Comparison of ENCODE assay signal across 35 cellular contexts in genomic region chr2:117396161-117396560, GRCh38.
"Had no signal": no experiment of that assay in that cellular context is flagged by ENCODE, and none has a peak within 500 bp of the region (broad histone marks: within the 10 kb centered on the region; RNA-seq: fewer than 3 reads in every experiment).

No MANE protein-coding gene starts in this region.

- H3K27me3 ChIP-seq: MG63 had no signal

- H3K4me3 ChIP-seq: MG63 had no signal

- H3K9me3 ChIP-seq: MG63 had no signal

- DNase-seq: Karpas-422, Kasumi-1, MG63, MM.1S, MV-4-11, NCI-H1048, NCI-H1092, NCI-H1092 treated with DMSO at 0.1 percent for 48 hours, NCI-H1105, NCI-H1105 treated with DMSO at 0.1 percent for 48 hours, NCI-H1417, NCI-H1417 treated with DMSO at 0.1 percent for 48 hours, NCI-H1436, NCI-H1436 treated with DMSO at 0.1 percent for 48 hours, NCI-H146, NCI-H1694, NCI-H1694 treated with DMSO at 0.1 percent for 48 hours, NCI-H187, NCI-H187 treated with DMSO at 0.1 percent for 48 hours, NCI-H1930, NCI-H2029, NCI-H2029 treated with DMSO at 0.1 percent for 48 hours, NCI-H2081, NCI-H2081 treated with DMSO at 0.1 percent for 48 hours, NCI-H2107, NCI-H2171, NCI-H2171 treated with DMSO at 0.1 percent for 48 hours, NCI-H2227 treated with DMSO at 0.1 percent for 48 hours, NCI-H226, NCI-H345, NCI-H446, NCI-H446 treated with DMSO at 0.1 percent for 48 hours, NCI-H510A, NCI-H510A treated with DMSO at 0.1 percent for 48 hours, NCI-H524 had no signal

- H3K36me3 ChIP-seq: MG63 had no signal
